In genomic region chr11:65506316-65506769, GRCh38 we compare ENCODE assay signal across 8 cellular contexts. TPM values are rescaled to one million over a fixed set of nuclear protein-coding genes. Genes with fewer than 3 reads are reported as not detected.
DNase-seq lines count a peak whose midpoint lies in the region; ATAC-seq and TF ChIP-seq lines count a peak whose summit lies in the region.

No MANE protein-coding gene starts in this region.

- peaks cover 51% of the 10 kb centered on the region for H3K27me3 ChIP-seq in SJSA1 (replicated peaks)
- H3K27me3 ChIP-seq in subcutaneous abdominal adipose tissue (ENCODE audit: control insufficient read depth in 5 of 5, insufficient read depth in 4 of 5, low read length in 5 of 5): no peaks in the 10 kb centered on the region

- H3K4me1 ChIP-seq in SJSA1 (replicated peaks): peaks cover 54% of the 10 kb centered on the region
- peaks cover 5 to 58% (median 41%) of the 10 kb centered on the region in 5 donors for H3K4me1 ChIP-seq in subcutaneous abdominal adipose tissue (ENCODE audit: control insufficient read depth in 5 of 5, insufficient read depth in 5 of 5, low read length in 5 of 5)

- H3K36me3 ChIP-seq in SJSA1: peaks cover 66% of the 10 kb centered on the region
- H3K36me3 ChIP-seq in subcutaneous abdominal adipose tissue (ENCODE audit: control insufficient read depth in 5 of 5, insufficient read depth in 5 of 5, low read length in 5 of 5): peaks cover 42 to 55% (median 49%) of the 10 kb centered on the region in 5 donors

- H3K4me3 ChIP-seq in SJSA1: peak overlapping the region; percentile 6
- peak overlapping the region; percentile 96 for H3K4me3 ChIP-seq in fibroblast of villous mesenchyme (ENCODE audit: low read depth, low read length)
- peak overlapping the region; percentile 82 to 100 (median 100) for H3K4me3 ChIP-seq in subcutaneous abdominal adipose tissue (ENCODE audit: low read depth in 1 of 5, low read length in 5 of 5)

- TF ChIP-seq CTCF in fibroblast of villous mesenchyme (IDR thresholded peaks at IDR 0.05; ENCODE audit: insufficient read depth, low read depth, low read length): no peak

- ATAC-seq in HG03196 (IDR thresholded peaks at IDR 0.05; ENCODE audit: unreplicated experiment): no peak

- peak overlapping the region; percentile 29 for H3K27ac ChIP-seq in SJSA1
- peak overlapping the region; percentile 99 for H3K27ac ChIP-seq in subcutaneous abdominal adipose tissue (ENCODE audit: low read depth, low read length)

- peaks cover 17% of the 10 kb centered on the region for H3K9me3 ChIP-seq in SJSA1 (replicated peaks)
- no peaks in the 10 kb centered on the region for H3K9me3 ChIP-seq in subcutaneous abdominal adipose tissue (ENCODE audit: control insufficient read depth in 5 of 5, low read length in 5 of 5)

- peak overlapping the region in 4 of 5 donors; percentile 26 to 100 (median 100) for H3K9ac ChIP-seq in subcutaneous abdominal adipose tissue (ENCODE audit: low read length in 5 of 5)

- DNase-seq in NCI-H748 treated with DMSO at 0.1 percent for 48 hours (lab: John Stamatoyannopoulos, UW) (peak; percentile 39), NCI-H748 (lab: John Stamatoyannopoulos, UW; ENCODE audit: unreplicated experiment) (no peak), SJSA1 (ENCODE audit: low read depth in 1 of 2, low spot score in 2 of 2) (no peak), fibroblast of villous mesenchyme (ENCODE audit: low read depth) (no peak), NCI-H2227 (lab: John Stamatoyannopoulos, UW; ENCODE audit: unreplicated experiment) (no peak), NCI-H526 treated with DMSO at 0.1 percent for 48 hours (lab: John Stamatoyannopoulos, UW) (no peak)

RNA-seq across cellular contexts. Expression of gene MALAT1, which starts 7.5 kb away (rescaled TPM):
- total RNA-seq in SJSA1 (2014; rRNA removed; shearing (Covaris generic)): 1,620 and 2,210 TPM in 2 replicates
- total RNA-seq in fibroblast of villous mesenchyme: 12,351 and 16,563 TPM in 2 replicates

RNA-seq across cellular contexts. Expression of gene SCYL1, which starts 18.5 kb away (rescaled TPM):
- total RNA-seq in SJSA1 (2014; rRNA removed; shearing (Covaris generic)): 103 and 130 TPM in 2 replicates
- total RNA-seq in fibroblast of villous mesenchyme: 125 and 135 TPM in 2 replicates

RNA-seq across cellular contexts. Expression of gene LTBP3, which starts 51.8 kb away (rescaled TPM):
- total RNA-seq in SJSA1 (2014; rRNA removed; shearing (Covaris generic)): 22.9 and 52.0 TPM in 2 replicates
- total RNA-seq in fibroblast of villous mesenchyme: 23.7 and 24.2 TPM in 2 replicates

Comparison
In these comparisons a context has a peak if more than half of its experiments do, and no peak if none do; other contexts are left out.
1. H3K4me3 ChIP-seq: peak in every context shown above with its lines; median percentile 100 in subcutaneous abdominal adipose tissue; 96 in fibroblast of villous mesenchyme; 6 in SJSA1.